Comparison of ENCODE assay signal across 1 cellular context in genomic region chr6:37051138-37052026, GRCh38.
TF ChIP-seq lines count a peak whose summit lies in the region.

No MANE protein-coding gene starts in this region.

TF ChIP-seq in HepG2, 621 proteins besides CTCF, POLR2A, EP300 and RAD21 (continued from another document and continues in another):
- TF ChIP-seq LRRFIP1 (CRISPR knock-in tag; conservative IDR thresholded peaks at IDR 0.05) (no peak), PHB2 (IDR thresholded peaks at IDR 0.05; ENCODE audit: partially characterized antibody) (no peak), WIZ (CRISPR knock-in tag; IDR thresholded peaks at IDR 0.05) (peak; percentile 74; the same call in 1 of the 2 replicates), ZNF740 (CRISPR knock-in tag; IDR thresholded peaks at IDR 0.05) (no peak), SOX6 (IDR thresholded peaks at IDR 0.05) (no peak), SOX6 (CRISPR knock-in tag; IDR thresholded peaks at IDR 0.05) (peak; percentile 81), ZNF292 (CRISPR knock-in tag; IDR thresholded peaks at IDR 0.05; ENCODE audit: borderline replicate concordance, low read depth) (peak; percentile 80), NFIC (IDR thresholded peaks at IDR 0.05; ENCODE audit: low read length) (no peak), ZNF557 (CRISPR knock-in tag; IDR thresholded peaks at IDR 0.05) (no peak), ZNF513 (CRISPR knock-in tag; conservative IDR thresholded peaks at IDR 0.05) (peak; percentile 78; the same call in 1 of the 2 replicates), PBX2 (CRISPR knock-in tag; IDR thresholded peaks at IDR 0.05) (no peak), RFX1 (IDR thresholded peaks at IDR 0.05) (no peak), JDP2 (CRISPR knock-in tag; IDR thresholded peaks at IDR 0.05; ENCODE audit: borderline replicate concordance) (no peak), ELF3 (CRISPR knock-in tag; IDR thresholded peaks at IDR 0.05) (peak; percentile 43; the same call in 1 of the 2 replicates), TEAD3 (CRISPR knock-in tag; optimal IDR thresholded peaks at IDR 0.05; ENCODE audit: borderline replicate concordance) (peak; percentile 91), SMYD3 (CRISPR knock-in tag; IDR thresholded peaks at IDR 0.05) (no peak), ATF1 (CRISPR knock-in tag; IDR thresholded peaks at IDR 0.05) (no peak), HHEX (CRISPR knock-in tag; IDR thresholded peaks at IDR 0.05) (no peak), DNMT1 (CRISPR knock-in tag; IDR thresholded peaks at IDR 0.05) (peak; percentile 88; the same call in 1 of the 2 replicates), ZSCAN25 (CRISPR knock-in tag; IDR thresholded peaks at IDR 0.05) (peak; percentile 60), ZNF121 (CRISPR knock-in tag; IDR thresholded peaks at IDR 0.05) (peak; percentile 74), ZNF296 (CRISPR knock-in tag; conservative IDR thresholded peaks at IDR 0.05) (no peak), NR2F2 (IDR thresholded peaks at IDR 0.05; ENCODE audit: borderline replicate concordance, low read depth) (no peak; the same call in 1 of the 2 replicates), CHD4 (IDR thresholded peaks at IDR 0.05; ENCODE audit: borderline replicate concordance, low read length) (peak; percentile 98), EEA1 (CRISPR knock-in tag; IDR thresholded peaks at IDR 0.05; ENCODE audit: borderline replicate concordance) (peak; percentile 71; the same call in 1 of the 2 replicates), AHDC1 (CRISPR knock-in tag; IDR thresholded peaks at IDR 0.05; ENCODE audit: borderline replicate concordance) (no peak), ZNF264 (CRISPR knock-in tag; IDR thresholded peaks at IDR 0.05) (peak; percentile 42; the same call in 1 of the 2 replicates), ZBTB40 (IDR thresholded peaks at IDR 0.05) (no peak), ZBTB40 (CRISPR knock-in tag; IDR thresholded peaks at IDR 0.05) (peak; percentile 67; the same call in 1 of the 2 replicates), ZNF572 (CRISPR knock-in tag; IDR thresholded peaks at IDR 0.05) (peak; percentile 27; the same call in 1 of the 2 replicates), ZSCAN9 (CRISPR knock-in tag; IDR thresholded peaks at IDR 0.05; ENCODE audit: borderline replicate concordance) (0 out of 2 replicates have a peak, but pooled peaks have one; percentile 32), ZNF775 (CRISPR knock-in tag; IDR thresholded peaks at IDR 0.05; ENCODE audit: borderline replicate concordance) (no peak), ZNF691 (CRISPR knock-in tag; IDR thresholded peaks at IDR 0.05; ENCODE audit: borderline replicate concordance, low read depth) (peak; percentile 96), ZNF12 (CRISPR knock-in tag; IDR thresholded peaks at IDR 0.05) (no peak), TRIM22 (IDR thresholded peaks at IDR 0.05) (no peak), IRX3 (CRISPR knock-in tag; IDR thresholded peaks at IDR 0.05; ENCODE audit: borderline replicate concordance, low read depth) (peak; percentile 82; the same call in 1 of the 2 replicates), ZBTB7A (CRISPR knock-in tag; IDR thresholded peaks at IDR 0.05) (peak; percentile 98), AGO2 (optimal IDR thresholded peaks at IDR 0.05; ENCODE audit: low read depth, low read length) (no peak)
